27 cellular contexts compared by ENCODE assay signal in the genomic region with DNA sequence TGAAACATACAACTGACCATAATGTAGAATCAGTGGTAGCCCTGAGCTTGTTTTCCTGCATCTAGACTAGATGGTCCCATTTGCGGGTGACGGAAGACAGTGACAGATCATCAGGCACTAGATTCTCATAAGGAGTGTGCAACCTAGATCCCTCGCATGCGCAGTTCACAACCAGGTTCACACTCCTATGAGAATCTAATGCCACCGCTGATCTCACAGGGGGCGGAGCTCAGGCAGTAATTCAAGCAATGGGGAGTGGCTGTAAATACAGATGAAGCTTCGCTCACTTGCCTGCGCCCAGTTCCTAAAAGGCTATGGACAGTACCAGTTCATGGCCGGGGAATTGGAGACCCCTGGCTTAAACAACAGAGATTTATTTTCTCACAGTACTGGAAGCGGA.
"Had no signal": no experiment of that assay in that cellular context is flagged by ENCODE, and none has a peak within 500 bp of the region (broad histone marks: within the 10 kb centered on the region; RNA-seq: fewer than 3 reads in every experiment).

No MANE protein-coding gene starts in this region.

- H3K27ac ChIP-seq: neutrophil, ovary, parathyroid adenoma, psoas muscle, right lobe of liver, sigmoid colon, stomach, thoracic aorta, thyroid gland, tibial nerve, upper lobe of left lung, vagina had no signal

- H3K36me3 ChIP-seq: neutrophil, ovary, right lobe of liver, sigmoid colon, stomach, thoracic aorta, thyroid gland, tibial nerve, upper lobe of left lung, vagina had no signal

- FAIRE-seq: small intestine, urothelium cell line had no signal

- H3K79me2 ChIP-seq: parathyroid adenoma had no signal

- H3K9me3 ChIP-seq: neutrophil, ovary, psoas muscle, right lobe of liver, thoracic aorta, thyroid gland, upper lobe of left lung, vagina had no signal

- H3K4me3 ChIP-seq: ovary, psoas muscle, right lobe of liver, sigmoid colon, stomach, thoracic aorta, thyroid gland, tibial nerve, upper lobe of left lung, vagina had no signal

- H3K9ac ChIP-seq: parathyroid adenoma had no signal

- H2AFZ ChIP-seq: parathyroid adenoma had no signal

- H3K4me1 ChIP-seq: parathyroid adenoma, psoas muscle, right lobe of liver, sigmoid colon, stomach, thyroid gland, tibial nerve, upper lobe of left lung, vagina had no signal

- ATAC-seq: natural killer cell treated with Interleukin-12 subunit alpha and Interleukin-12 subunit beta and Interleukin-15 and Interleukin-18, amount 100 ng/mL, for 72 hours; psoas muscle; right cardiac atrium; right lobe of liver; stimulated activated effector memory CD8-positive, alpha-beta T cell treated with anti-CD3 and anti-CD28 coated beads, Interleukin-12 subunit alpha, Interleukin-12 subunit beta, amount 100 ng/mL, for 72 hours; stimulated activated naive B cell treated with anti-CD40 and anti-IgM and Interleukin-4, amounts not matched to agents 10 μg/mL and 1 μg/mL and 100 μg/mL, for 72 hours had no signal

- H3K27me3 ChIP-seq: neutrophil, ovary, right lobe of liver, sigmoid colon, stomach, thyroid gland, tibial nerve, upper lobe of left lung, vagina had no signal

- DNase-seq: nephron progenitor cell; nucleus accumbens; ovary; posterior cingulate gyrus; psoas muscle; right cardiac atrium; right lobe of liver; sigmoid colon; small intestine; stimulated activated CD4-positive, alpha-beta T cell treated with anti-CD3 and anti-CD28 coated beads, Interleukin-15, amount 100 ng/mL, for 24 hours; stimulated activated CD4-positive, alpha-beta T cell treated with anti-CD3 and anti-CD28 coated beads, Interleukin-2, amount 100 ng/mL, for 24 hours; stimulated activated CD4-positive, alpha-beta T cell treated with anti-CD3 and anti-CD28 coated beads, Interleukin-2, amount 100 ng/mL, for 48 hours; stimulated activated CD4-positive, alpha-beta T cell treated with anti-CD3 and anti-CD28 coated beads, Interleukin-4, amount 100 ng/mL, for 24 hours; stimulated activated naive B cell treated with anti-CD40 and anti-IgM and Interleukin-4, amounts not matched to agents 10 μg/mL and 1 μg/mL and 100 μg/mL, for 72 hours; stimulated activated naive CD4-positive, alpha-beta T cell treated with Interleukin-2 at 50 U/mL for 16 hours; stomach; thyroid gland; trophoblast cell had no signal
